ENCODE assay signal across 1 cellular context in genomic region chr6:128410584-128410983, GRCh38.
TF ChIP-seq lines count a peak whose summit lies in the region.

No MANE protein-coding gene starts in this region.

TF ChIP-seq in HEK293, 187 proteins besides CTCF, POLR2A, EP300 and RAD21 (continued from another document):
- no peak for TF ChIP-seq PRDM4 (tag by site-specific recombination; IDR thresholded peaks at IDR 0.05)
- no peak for TF ChIP-seq ZBTB8A (tag by site-specific recombination; IDR thresholded peaks at IDR 0.05)
- peak; percentile 90 for TF ChIP-seq ZNF18 (tag by site-specific recombination; IDR thresholded peaks at IDR 0.05)
- no peak for TF ChIP-seq ZBTB11 (tag by site-specific recombination; conservative IDR thresholded peaks at IDR 0.05; ENCODE audit: low read depth)
- no peak for TF ChIP-seq ZNF558 (tag by site-specific recombination; IDR thresholded peaks at IDR 0.05)
- no peak for TF ChIP-seq ZNF2 (tag by site-specific recombination; IDR thresholded peaks at IDR 0.05)
- TF ChIP-seq ZNF114 (tag by site-specific recombination; IDR thresholded peaks at IDR 0.05) = no peak
- no peak for TF ChIP-seq ZBTB20 (tag by site-specific recombination; IDR thresholded peaks at IDR 0.05)
- no peak for TF ChIP-seq ZNF768 (tag by site-specific recombination; IDR thresholded peaks at IDR 0.05)
- no peak for TF ChIP-seq YY1 (tag by site-specific recombination; IDR thresholded peaks at IDR 0.05)
- no peak for TF ChIP-seq KLF1 (tag by site-specific recombination; IDR thresholded peaks at IDR 0.05)
- no peak for TF ChIP-seq KLF16 (tag by site-specific recombination; IDR thresholded peaks at IDR 0.05)
- TF ChIP-seq ZNF670 (tag by site-specific recombination; IDR thresholded peaks at IDR 0.05; ENCODE audit: low read depth) = no peak
- TF ChIP-seq HOXA7 (CRISPR knock-in tag; IDR thresholded peaks at IDR 0.05; ENCODE audit: borderline replicate concordance) = no peak
- no peak for TF ChIP-seq ZNF449 (tag by site-specific recombination; IDR thresholded peaks at IDR 0.05)
- TF ChIP-seq ZNF416 (tag by site-specific recombination; IDR thresholded peaks at IDR 0.05) = no peak
- TF ChIP-seq ZNF654 (tag by site-specific recombination; IDR thresholded peaks at IDR 0.05; ENCODE audit: low read depth) = no peak
- TF ChIP-seq BCL11A (tag by site-specific recombination; IDR thresholded peaks at IDR 0.05; ENCODE audit: low read depth) = no peak
- TF ChIP-seq ZNF398 (tag by site-specific recombination; IDR thresholded peaks at IDR 0.05) = peak; percentile 55
- no peak for TF ChIP-seq ZNF221 (tag by site-specific recombination; IDR thresholded peaks at IDR 0.05; ENCODE audit: borderline replicate concordance)
- TF ChIP-seq ZNF138 (tag by site-specific recombination; IDR thresholded peaks at IDR 0.05; ENCODE audit: borderline replicate concordance) = no peak
- no peak for TF ChIP-seq EGR2 (tag by site-specific recombination; IDR thresholded peaks at IDR 0.05; ENCODE audit: low read depth)
- TF ChIP-seq ZNF549 (tag by site-specific recombination; IDR thresholded peaks at IDR 0.05) = peak; percentile 98
- TF ChIP-seq ZFP3 (tag by site-specific recombination; IDR thresholded peaks at IDR 0.05; ENCODE audit: low read depth) = no peak
- TF ChIP-seq IKZF3 (tag by site-specific recombination; IDR thresholded peaks at IDR 0.05) = no peak
- TF ChIP-seq ZNF561 (tag by site-specific recombination; IDR thresholded peaks at IDR 0.05; ENCODE audit: borderline replicate concordance) = peak; percentile 23; the same call in 1 of the 2 replicates
- no peak for TF ChIP-seq ZNF791 (tag by site-specific recombination; IDR thresholded peaks at IDR 0.05)
- TF ChIP-seq ZNF785 (tag by site-specific recombination; IDR thresholded peaks at IDR 0.05) = no peak
- TF ChIP-seq ZNF174 (tag by site-specific recombination; IDR thresholded peaks at IDR 0.05) = no peak
- 0 out of 2 replicates have a peak, but pooled peaks have one; percentile 7 for TF ChIP-seq PRDM6 (tag by site-specific recombination; IDR thresholded peaks at IDR 0.05)
- TF ChIP-seq PBX3 (CRISPR knock-in tag; IDR thresholded peaks at IDR 0.05) = no peak
